In the genomic region with DNA sequence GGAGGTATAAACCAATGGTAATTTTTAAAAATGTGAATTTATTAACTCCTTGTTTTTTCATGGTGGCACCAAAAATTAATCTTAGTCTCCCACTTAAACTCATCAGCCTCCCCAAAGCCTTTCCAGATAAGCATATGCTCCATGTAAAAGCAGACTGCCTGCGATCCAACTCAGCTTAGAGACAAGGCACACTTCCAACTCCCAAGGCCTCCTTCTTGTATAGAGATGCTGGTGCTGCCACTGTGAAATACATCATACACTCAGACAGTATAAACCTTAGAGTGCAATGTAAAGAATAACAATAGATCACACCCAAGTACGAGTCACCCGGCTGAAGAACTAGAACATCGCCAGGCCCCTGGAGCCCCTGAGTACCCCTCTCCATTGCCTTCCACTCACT, we compare ENCODE assay signal across 20 cellular contexts. TPM values are rescaled to one million over a fixed set of nuclear protein-coding genes. Genes with fewer than 3 reads are reported as not detected.
DNase-seq lines count a peak whose midpoint lies in the region; FAIRE-seq and TF ChIP-seq lines count a peak whose summit lies in the region.
"Had no signal": no experiment of that assay in that cellular context is flagged by ENCODE, and none has a peak within 500 bp of the region (broad histone marks: within the 10 kb centered on the region; RNA-seq: fewer than 3 reads in every experiment).

No MANE protein-coding gene starts in this region.

- H3K27ac Mint-ChIP-seq in IgD-negative memory B cell (peak overlapping the region in 1 of 3 donors; percentile 27), progenitor cell of endocrine pancreas (peak overlapping the region; percentile 3)
- H3K27ac Mint-ChIP-seq: activated CD4-positive, alpha-beta memory T cell treated with anti-CD3 and anti-CD28 coated beads, Interleukin-2, amount 10 ng/mL, durations not matched to agents 7 days and 5 days; activated naive CD8-positive, alpha-beta T cell; activated T-cell treated with anti-CD3 and anti-CD28 coated beads, Interleukin-2, amount 50 U/mL, for 24 hours had no signal

- no peaks in the 10 kb centered on the region for H3K27me3 ChIP-seq in WERI-Rb-1 (ENCODE audit: insufficient read depth, low read depth, severe bottlenecking)
- H3K27me3 ChIP-seq: BLaER1, gastrocnemius medialis had no signal

- H3K27me3 Mint-ChIP-seq in IgD-negative memory B cell (no peaks in the 10 kb centered on the region), progenitor cell of endocrine pancreas (peaks cover 5% of the 10 kb centered on the region)
- H3K27me3 Mint-ChIP-seq: activated naive CD8-positive, alpha-beta T cell had no signal

- H3K36me3 ChIP-seq in WERI-Rb-1 = no peaks in the 10 kb centered on the region
- H3K36me3 ChIP-seq: BLaER1, gastrocnemius medialis, thoracic aorta had no signal

- H3K36me3 Mint-ChIP-seq in IgD-negative memory B cell (no peaks in the 10 kb centered on the region), progenitor cell of endocrine pancreas (ENCODE audit: insufficient read depth) (no peaks in the 10 kb centered on the region)
- H3K36me3 Mint-ChIP-seq: activated naive CD8-positive, alpha-beta T cell had no signal

- no peaks in the 10 kb centered on the region for H3K9me3 ChIP-seq in WERI-Rb-1 (ENCODE audit: severe bottlenecking)
- H3K9me3 ChIP-seq: BLaER1, gastrocnemius medialis, thoracic aorta had no signal

- H3K4me1 Mint-ChIP-seq in IgD-negative memory B cell (peaks cover 9 to 18% (median 10%) of the 10 kb centered on the region in 3 donors), progenitor cell of endocrine pancreas (ENCODE audit: low read depth) (peaks cover 28% of the 10 kb centered on the region)

- TF ChIP-seq CTCF in progenitor cell of endocrine pancreas (IDR thresholded peaks at IDR 0.05; ENCODE audit: unreplicated experiment) (no peak), WERI-Rb-1 (IDR thresholded peaks at IDR 0.05; ENCODE audit: low read depth, low read length) (no peak)

- H3K9me3 Mint-ChIP-seq in IgD-negative memory B cell = no peaks in the 10 kb centered on the region
- H3K9me3 Mint-ChIP-seq in progenitor cell of endocrine pancreas (ENCODE audit: low read depth) = no peaks in the 10 kb centered on the region
- H3K9me3 Mint-ChIP-seq: activated CD4-positive, alpha-beta memory T cell treated with anti-CD3 and anti-CD28 coated beads, Interleukin-2, amount 10 ng/mL, durations not matched to agents 7 days and 5 days; activated T-cell treated with anti-CD3 and anti-CD28 coated beads, Interleukin-2, amount 50 U/mL, for 24 hours had no signal

- FAIRE-seq in GM12891 (lab: Jason Lieb, UNC) = no peak

- H3K4me3 Mint-ChIP-seq in IgD-negative memory B cell (peak overlapping the region; percentile 51 to 94 (median 65)), progenitor cell of endocrine pancreas (ENCODE audit: low read depth) (peak overlapping the region; percentile 63)
- H3K4me3 Mint-ChIP-seq: activated T-cell treated with anti-CD3 and anti-CD28 coated beads, Interleukin-2, amount 50 U/mL, for 24 hours had no signal

- no peak for TF ChIP-seq POLR2A in GM12891 (IDR thresholded peaks at IDR 0.05; ENCODE audit: low read depth, low read length)

- no peak overlapping the region for H3K4me3 ChIP-seq in WERI-Rb-1 (ENCODE audit: low read depth, low read length)
- H3K4me3 ChIP-seq: BLaER1, gastrocnemius medialis had no signal

- DNase-seq in DMS153 treated with DMSO at 0.1 percent for 48 hours (lab: John Stamatoyannopoulos, UW; ENCODE audit: unreplicated experiment) (peak; percentile 15), DMS153 (lab: John Stamatoyannopoulos, UW) (no peak), cerebellum (ENCODE audit: low spot score) (peak; percentile 63), progenitor cell of endocrine pancreas (ENCODE audit: low spot score, unreplicated experiment) (no peak), iPS-NIHi11 (ENCODE audit: low spot score) (no peak), GM12891 (ENCODE audit: insufficient read length, low spot score) (no peak), WERI-Rb-1 (no peak)
- DNase-seq: 8988T; activated CD4-positive, alpha-beta memory T cell treated with anti-CD3 and anti-CD28 coated beads, Interleukin-2, amount 10 ng/mL, durations not matched to agents 7 days and 5 days; activated T-cell treated with anti-CD3 and anti-CD28 coated beads, Interleukin-2, amount 50 U/mL, for 24 hours; cortex of kidney; gastrocnemius medialis; left ventricle myocardium superior; NCI-H1417 treated with DMSO at 0.1 percent for 48 hours; NCI-H446 treated with DMSO at 0.1 percent for 48 hours; SIG-M5 had no signal

- H3K27ac ChIP-seq in WERI-Rb-1 = no peak overlapping the region
- H3K27ac ChIP-seq: BLaER1, gastrocnemius medialis, thoracic aorta had no signal

TF ChIP-seq in GM12891, 5 proteins besides CTCF, POLR2A, EP300 and RAD21:
- TF ChIP-seq POLR2AphosphoS5 (IDR thresholded peaks at IDR 0.05; ENCODE audit: low read depth, low read length) = no peak
- no peak for TF ChIP-seq TAF1 (IDR thresholded peaks at IDR 0.05; ENCODE audit: low read depth, low read length)
- TF ChIP-seq POU2F2 (IDR thresholded peaks at IDR 0.05; ENCODE audit: low read depth, low read length) = no peak
- TF ChIP-seq PAX5 (IDR thresholded peaks at IDR 0.05; ENCODE audit: insufficient read depth, low read length, severe bottlenecking) = no peak
- TF ChIP-seq SPI1 (IDR thresholded peaks at IDR 0.05; ENCODE audit: low read depth, low read length) = no peak

RNA-seq across cellular contexts. Expression of a gene that starts 2.0 kb away (rescaled TPM):
- polyA plus RNA-seq in IgD-negative memory B cell = 6.6 TPM
- total RNA-seq in cerebellum (44.1 TPM), progenitor cell of endocrine pancreas (29.7 and 32.4 TPM in 2 replicates)
- polyA plus RNA-seq in GM12891 (2012; ENCODE audit: low read depth, missing spikeins) = 1.7 TPM

RNA-seq across cellular contexts. Expression of a gene that starts 22.9 kb away (rescaled TPM):
- 1.0 TPM for polyA plus RNA-seq in IgD-negative memory B cell
- total RNA-seq in cerebellum = 39.9 TPM
- 8.0 and 11.4 TPM in 2 replicates for total RNA-seq in progenitor cell of endocrine pancreas
- 12.7 TPM for polyA plus RNA-seq in GM12891 (2012; ENCODE audit: low read depth, missing spikeins)

Comparison
In these comparisons a context has a peak if more than half of its experiments do, and no peak if none do; other contexts are left out.
1. DNase-seq: peak in DMS153 treated with DMSO at 0.1 percent for 48 hours (single experiment) and cerebellum (single experiment); none in DMS153 (single experiment), progenitor cell of endocrine pancreas (single experiment), iPS-NIHi11 (single experiment), GM12891 (single experiment) and WERI-Rb-1 (single experiment).